ENCODE assay signal across 16 cellular contexts in the genomic region with DNA sequence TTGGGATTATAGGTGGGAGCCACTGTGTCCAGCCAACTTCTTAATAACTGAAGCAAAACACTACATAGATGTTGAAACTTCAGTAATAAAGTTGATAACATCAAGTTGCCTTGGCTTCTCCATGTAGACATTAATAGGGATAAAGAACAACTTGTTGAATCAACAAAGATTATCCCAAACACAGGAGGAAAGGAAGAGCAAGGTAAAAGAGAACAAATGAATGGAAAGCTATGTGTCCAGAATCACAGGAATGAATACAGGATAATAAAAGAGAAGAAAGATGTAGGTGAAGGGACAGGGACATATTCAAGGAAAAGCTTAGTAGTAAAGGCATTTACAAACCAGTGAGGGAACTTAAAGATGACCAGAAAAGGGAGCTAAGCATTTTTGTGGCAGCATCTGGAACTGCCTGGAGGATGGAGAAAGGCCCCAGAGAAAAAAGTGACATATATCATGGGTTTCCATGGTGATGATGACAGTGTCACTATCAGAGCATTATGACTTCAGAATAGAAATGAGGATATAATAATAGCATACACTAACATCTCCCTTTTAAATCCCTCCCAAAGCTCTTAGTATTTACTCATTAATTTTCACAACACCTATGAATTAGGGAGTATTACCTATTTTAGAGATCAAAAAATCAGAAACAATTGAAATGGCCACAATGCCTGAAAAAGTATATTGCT.
"Had no signal": no experiment of that assay in that cellular context is flagged by ENCODE, and none has a peak within 500 bp of the region (broad histone marks: within the 10 kb centered on the region; RNA-seq: fewer than 3 reads in every experiment).

No MANE protein-coding gene starts in this region.

- H3K27ac Mint-ChIP-seq: activated CD4-positive, alpha-beta memory T cell treated with anti-CD3 and anti-CD28 coated beads, Interleukin-2, amount 10 ng/mL, durations not matched to agents 7 days and 5 days; activated naive CD4-positive, alpha-beta T cell treated with anti-CD3 and anti-CD28 coated beads, Interleukin-2, amount 50 U/mL, for 72 hours; nephron progenitor cell; progenitor cell of endocrine pancreas had no signal

- H3K4me3 Mint-ChIP-seq: activated CD4-positive, alpha-beta memory T cell treated with anti-CD3 and anti-CD28 coated beads, Interleukin-2, amount 10 ng/mL, durations not matched to agents 7 days and 5 days; activated T-cell treated with anti-CD3 and anti-CD28 coated beads, Interleukin-2, amount 50 U/mL, for 4 hours; nephron progenitor cell had no signal

- ATAC-seq: activated naive CD4-positive, alpha-beta T cell treated with anti-CD3 and anti-CD28 coated beads, Interleukin-2, amount 50 U/mL, for 72 hours; activated T-cell treated with anti-CD3 and anti-CD28 coated beads, Interleukin-2, amount 50 U/mL, for 4 hours; gastrocnemius medialis; heart right ventricle had no signal

- H3K36me3 Mint-ChIP-seq: activated naive CD4-positive, alpha-beta T cell treated with anti-CD3 and anti-CD28 coated beads, Interleukin-2, amount 50 U/mL, for 72 hours had no signal

- H3K27me3 Mint-ChIP-seq: activated CD4-positive, alpha-beta memory T cell treated with anti-CD3 and anti-CD28 coated beads, Interleukin-2, amount 10 ng/mL, durations not matched to agents 7 days and 5 days; progenitor cell of endocrine pancreas had no signal

- H3K9me3 Mint-ChIP-seq: activated CD4-positive, alpha-beta memory T cell treated with anti-CD3 and anti-CD28 coated beads, Interleukin-2, amount 10 ng/mL, durations not matched to agents 7 days and 5 days; activated naive CD4-positive, alpha-beta T cell treated with anti-CD3 and anti-CD28 coated beads, Interleukin-2, amount 50 U/mL, for 72 hours; activated T-cell treated with anti-CD3 and anti-CD28 coated beads, Interleukin-2, amount 50 U/mL, for 4 hours; nephron progenitor cell had no signal

- DNase-seq: activated CD4-positive, alpha-beta memory T cell treated with anti-CD3 and anti-CD28 coated beads, Interleukin-2, amount 10 ng/mL, durations not matched to agents 7 days and 5 days; activated CD4-positive, alpha-beta T cell treated with anti-CD3 and anti-CD28 coated beads for 4 hours; activated gamma-delta T cell; activated T-cell treated with anti-CD3 and anti-CD28 coated beads, Interleukin-2, amount 50 U/mL, for 4 hours; dorsolateral prefrontal cortex; erythroblast; gastrocnemius medialis; heart right ventricle; nephron progenitor cell; stimulated activated CD4-positive, alpha-beta T cell treated with anti-CD3 and anti-CD28 coated beads, Interleukin-15, amount 100 ng/mL, for 24 hours; stimulated activated CD4-positive, alpha-beta T cell treated with anti-CD3 and anti-CD28 coated beads, Interleukin-4, amount 100 ng/mL, for 1 hour; stimulated activated naive CD4-positive, alpha-beta T cell treated with Interleukin-2 at 50 U/mL for 16 hours; upper lobe of left lung; WERI-Rb-1 had no signal
